In genomic region chr2:222504714-222505113, GRCh38 we compare ENCODE assay signal across 10 cellular contexts.
DNase-seq lines count a peak whose midpoint lies in the region; ATAC-seq, FAIRE-seq and TF ChIP-seq lines count a peak whose summit lies in the region.
"Had no signal": no experiment of that assay in that cellular context is flagged by ENCODE, and none has a peak within 500 bp of the region (broad histone marks: within the 10 kb centered on the region; RNA-seq: fewer than 3 reads in every experiment).

No MANE protein-coding gene starts in this region.

- H3K27me3 Mint-ChIP-seq in stimulated activated naive CD8-positive, alpha-beta T cell treated with anti-CD3 and anti-CD28 coated beads, Interleukin-15, amount 100 ng/mL, for 72 hours, result peaks cover 14% of the 10 kb centered on the region
- H3K27me3 Mint-ChIP-seq in mesothelial cell of epicardium (ENCODE audit: low read depth), result peaks cover 27% of the 10 kb centered on the region
- H3K27me3 Mint-ChIP-seq: activated naive CD8-positive, alpha-beta T cell had no signal

- H3K4me3 Mint-ChIP-seq in stimulated activated naive CD8-positive, alpha-beta T cell treated with anti-CD3 and anti-CD28 coated beads, Interleukin-15, amount 100 ng/mL, for 72 hours, result no peak overlapping the region
- no peak overlapping the region for H3K4me3 Mint-ChIP-seq in mesothelial cell of epicardium
- H3K4me3 Mint-ChIP-seq: activated naive CD8-positive, alpha-beta T cell had no signal

- DNase-seq in GM18507 (ENCODE audit: extremely low spot score, insufficient read length, low read depth) (peak; percentile 18), GM20000 (ENCODE audit: low spot score) (peak; percentile 59), NOMO-1 (lab: John Stamatoyannopoulos, UW; ENCODE audit: unreplicated experiment in 2 of 2) (peak; percentile 67 to 78), cerebellar cortex (ENCODE audit: low spot score) (no peak), mesothelial cell of epicardium (ENCODE audit: low spot score in 2 of 2, unreplicated experiment in 2 of 2) (no peak)
- no peak for DNase-seq in activated effector memory CD4-positive, alpha-beta T cell treated with anti-CD3 and anti-CD28 coated beads, Interleukin-2, amount 50 U/mL, for 16 hours
- DNase-seq in stimulated activated naive CD8-positive, alpha-beta T cell treated with anti-CD3 and anti-CD28 coated beads, Interleukin-15, amount 100 ng/mL, for 72 hours, result no peak

- no peaks in the 10 kb centered on the region for H3K9me3 Mint-ChIP-seq in stimulated activated naive CD8-positive, alpha-beta T cell treated with anti-CD3 and anti-CD28 coated beads, Interleukin-15, amount 100 ng/mL, for 72 hours
- H3K9me3 Mint-ChIP-seq in mesothelial cell of epicardium, result no peaks in the 10 kb centered on the region

- TF ChIP-seq CTCF in GM20000 (IDR thresholded peaks at IDR 0.05; ENCODE audit: extremely low read depth, missing control alignments), result no peak
- TF ChIP-seq CTCF in mesothelial cell of epicardium (IDR thresholded peaks at IDR 0.05; ENCODE audit: unreplicated experiment), result no peak

- no peaks in the 10 kb centered on the region for H3K36me3 Mint-ChIP-seq in mesothelial cell of epicardium
- H3K36me3 Mint-ChIP-seq: activated naive CD8-positive, alpha-beta T cell had no signal

- H3K4me1 Mint-ChIP-seq in stimulated activated naive CD8-positive, alpha-beta T cell treated with anti-CD3 and anti-CD28 coated beads, Interleukin-15, amount 100 ng/mL, for 72 hours, result peaks cover 9% of the 10 kb centered on the region
- no peaks in the 10 kb centered on the region for H3K4me1 Mint-ChIP-seq in mesothelial cell of epicardium

- no peak overlapping the region for H3K27ac Mint-ChIP-seq in stimulated activated naive CD8-positive, alpha-beta T cell treated with anti-CD3 and anti-CD28 coated beads, Interleukin-15, amount 100 ng/mL, for 72 hours
- no peak overlapping the region for H3K27ac Mint-ChIP-seq in mesothelial cell of epicardium
- H3K27ac Mint-ChIP-seq: activated naive CD8-positive, alpha-beta T cell had no signal

- peak; percentile 88 for FAIRE-seq in GM18507 (lab: Jason Lieb, UNC)

- peak; percentile 97 for ATAC-seq in HG03039 (IDR thresholded peaks at IDR 0.05; ENCODE audit: unreplicated experiment)
- no peak for ATAC-seq in stimulated activated naive CD8-positive, alpha-beta T cell treated with anti-CD3 and anti-CD28 coated beads, Interleukin-15, amount 100 ng/mL, for 72 hours
- ATAC-seq: Panc1 had no signal

Comparison
In these comparisons a context has a peak if more than half of its experiments do, and no peak if none do; other contexts are left out.
1. DNase-seq: peak in GM18507 (single experiment), GM20000 (single experiment) and NOMO-1 (2 of 2); none in activated effector memory CD4-positive, alpha-beta T cell treated with anti-CD3 and anti-CD28 coated beads, Interleukin-2, amount 50 U/mL, for 16 hours (single experiment), cerebellar cortex (single experiment), stimulated activated naive CD8-positive, alpha-beta T cell treated with anti-CD3 and anti-CD28 coated beads, Interleukin-15, amount 100 ng/mL, for 72 hours (0 of 2) and mesothelial cell of epicardium (0 of 2).